1 cellular context compared by ENCODE assay signal in genomic region chr10:50326757-50327701, GRCh38.
TF ChIP-seq lines count a peak whose summit lies in the region.

No MANE protein-coding gene starts in this region.

TF ChIP-seq in K562, 482 proteins besides CTCF, POLR2A, EP300 and RAD21 (continued from another document and continues in another):
- TF ChIP-seq ZNF280B (CRISPR knock-in tag; IDR thresholded peaks at IDR 0.05) (no peak), ZNF449 (CRISPR knock-in tag; IDR thresholded peaks at IDR 0.05) (0 out of 2 replicates have a peak, but pooled peaks have one; percentile 5), ZBTB34 (CRISPR knock-in tag; IDR thresholded peaks at IDR 0.05) (0 out of 2 replicates have a peak, but pooled peaks have one; percentile 32), PBX2 (CRISPR knock-in tag; IDR thresholded peaks at IDR 0.05; ENCODE audit: low read depth) (no peak), PBX2 (tag; conservative IDR thresholded peaks at IDR 0.05; ENCODE audit: low read depth) (peak; percentile 94), ZNF140 (CRISPR knock-in tag; IDR thresholded peaks at IDR 0.05) (no peak), C11orf30 (IDR thresholded peaks at IDR 0.05; ENCODE audit: low read depth) (no peak), CHD2 (IDR thresholded peaks at IDR 0.05; ENCODE audit: low read depth, low read length) (peak; percentile 63), MEIS2 (IDR thresholded peaks at IDR 0.05; ENCODE audit: partially characterized antibody) (no peak), POLR3G (IDR thresholded peaks at IDR 0.05; ENCODE audit: extremely low read depth, insufficient read length, insufficient replicate concordance) (no peak), TOE1 (IDR thresholded peaks at IDR 0.05; ENCODE audit: borderline replicate concordance) (no peak), TOE1 (CRISPR knock-in tag; IDR thresholded peaks at IDR 0.05; ENCODE audit: borderline replicate concordance, low read depth) (no peak), SIN3A (IDR thresholded peaks at IDR 0.05; ENCODE audit: borderline replicate concordance in 2 of 2, control insufficient read depth in 1 of 2, low read depth in 2 of 2, low read length in 2 of 2) (no peak), EZH2 (IDR thresholded peaks at IDR 0.05; ENCODE audit: borderline replicate concordance, low read depth, low read length) (no peak), FIP1L1 (IDR thresholded peaks at IDR 0.05; ENCODE audit: low read depth, low read length, poor library complexity, severe bottlenecking) (no peak), ZBTB9 (CRISPR knock-in tag; IDR thresholded peaks at IDR 0.05) (peak; percentile 34; the same call in 1 of the 2 replicates), PYGO2 (tag; IDR thresholded peaks at IDR 0.05) (no peak; the same call in 1 of the 2 replicates), E2F4 (CRISPR knock-in tag; IDR thresholded peaks at IDR 0.05; ENCODE audit: low read depth) (no peak), ZNF75A (CRISPR knock-in tag; IDR thresholded peaks at IDR 0.05) (no peak), MGA (IDR thresholded peaks at IDR 0.05) (no peak), HMGXB4 (CRISPR knock-in tag; IDR thresholded peaks at IDR 0.05) (no peak), KLF1 (tag; IDR thresholded peaks at IDR 0.05) (peak; percentile 98), CC2D1A (IDR thresholded peaks at IDR 0.05) (no peak)
